Comparison of ENCODE assay signal across 1 cellular context in the genomic region with DNA sequence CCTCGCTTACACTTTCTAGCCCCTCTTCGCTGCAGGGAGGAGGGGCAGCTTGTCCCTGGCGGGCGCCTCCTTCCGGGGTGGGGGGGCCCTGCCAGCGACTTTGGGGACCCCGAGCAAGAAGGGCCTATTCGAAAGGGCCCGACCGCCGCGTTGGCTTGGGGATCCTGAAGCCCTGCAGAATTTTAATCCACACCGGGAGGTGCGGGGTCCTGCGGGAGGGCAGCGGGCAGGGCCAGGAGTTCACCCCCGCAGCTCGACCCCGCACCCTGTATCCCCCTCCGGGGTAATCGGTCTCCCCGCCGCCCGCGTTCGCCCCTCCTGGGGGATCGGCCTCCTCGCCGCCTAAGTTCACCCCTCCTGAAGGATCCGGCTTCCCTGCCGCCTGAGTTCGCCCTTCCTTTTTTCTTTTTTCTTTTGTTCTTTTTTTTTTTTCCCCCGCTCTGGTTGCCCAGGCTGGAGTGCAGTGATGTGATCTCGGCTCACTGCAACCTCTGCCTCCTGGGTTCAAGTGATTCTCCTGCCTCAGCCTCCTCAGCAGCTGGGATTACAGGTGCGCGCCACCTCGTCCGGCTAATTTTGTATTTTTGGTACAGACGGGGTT.
TF ChIP-seq lines count a peak whose summit lies in the region.

No MANE protein-coding gene starts in this region.

TF ChIP-seq in GM12878, 131 proteins besides CTCF, POLR2A, EP300 and RAD21:
- peak; percentile 23; the same call in 1 of the 2 replicates for TF ChIP-seq MTA2 (IDR thresholded peaks at IDR 0.05; ENCODE audit: low read depth)
- TF ChIP-seq, protein P1, sequence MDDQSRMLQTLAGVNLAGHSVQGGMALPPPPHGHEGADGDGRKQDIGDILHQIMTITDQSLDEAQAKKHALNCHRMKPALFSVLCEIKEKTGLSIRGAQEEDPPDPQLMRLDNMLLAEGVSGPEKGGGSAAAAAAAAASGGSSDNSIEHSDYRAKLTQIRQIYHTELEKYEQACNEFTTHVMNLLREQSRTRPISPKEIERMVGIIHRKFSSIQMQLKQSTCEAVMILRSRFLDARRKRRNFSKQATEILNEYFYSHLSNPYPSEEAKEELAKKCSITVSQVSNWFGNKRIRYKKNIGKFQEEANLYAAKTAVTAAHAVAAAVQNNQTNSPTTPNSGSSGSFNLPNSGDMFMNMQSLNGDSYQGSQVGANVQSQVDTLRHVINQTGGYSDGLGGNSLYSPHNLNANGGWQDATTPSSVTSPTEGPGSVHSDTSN (IDR thresholded peaks at IDR 0.05; ENCODE audit: insufficient replicate concordance, low read depth, low read length): no peak
- no peak for TF ChIP-seq DPF2 (IDR thresholded peaks at IDR 0.05)
- TF ChIP-seq SIX5 (IDR thresholded peaks at IDR 0.05; ENCODE audit: low read depth, low read length, severe bottlenecking): no peak
- TF ChIP-seq, protein P2, sequence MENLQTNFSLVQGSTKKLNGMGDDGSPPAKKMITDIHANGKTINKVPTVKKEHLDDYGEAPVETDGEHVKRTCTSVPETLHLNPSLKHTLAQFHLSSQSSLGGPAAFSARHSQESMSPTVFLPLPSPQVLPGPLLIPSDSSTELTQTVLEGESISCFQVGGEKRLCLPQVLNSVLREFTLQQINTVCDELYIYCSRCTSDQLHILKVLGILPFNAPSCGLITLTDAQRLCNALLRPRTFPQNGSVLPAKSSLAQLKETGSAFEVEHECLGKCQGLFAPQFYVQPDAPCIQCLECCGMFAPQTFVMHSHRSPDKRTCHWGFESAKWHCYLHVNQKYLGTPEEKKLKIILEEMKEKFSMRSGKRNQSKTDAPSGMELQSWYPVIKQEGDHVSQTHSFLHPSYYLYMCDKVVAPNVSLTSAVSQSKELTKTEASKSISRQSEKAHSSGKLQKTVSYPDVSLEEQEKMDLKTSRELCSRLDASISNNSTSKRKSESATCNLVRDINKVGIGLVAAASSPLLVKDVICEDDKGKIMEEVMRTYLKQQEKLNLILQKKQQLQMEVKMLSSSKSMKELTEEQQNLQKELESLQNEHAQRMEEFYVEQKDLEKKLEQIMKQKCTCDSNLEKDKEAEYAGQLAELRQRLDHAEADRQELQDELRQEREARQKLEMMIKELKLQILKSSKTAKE (IDR thresholded peaks at IDR 0.05; ENCODE audit: low read depth, poor library complexity, severe bottlenecking): no peak
- no peak for TF ChIP-seq SREBF1 (IDR thresholded peaks at IDR 0.05; ENCODE audit: low read length)
- TF ChIP-seq, protein P3, sequence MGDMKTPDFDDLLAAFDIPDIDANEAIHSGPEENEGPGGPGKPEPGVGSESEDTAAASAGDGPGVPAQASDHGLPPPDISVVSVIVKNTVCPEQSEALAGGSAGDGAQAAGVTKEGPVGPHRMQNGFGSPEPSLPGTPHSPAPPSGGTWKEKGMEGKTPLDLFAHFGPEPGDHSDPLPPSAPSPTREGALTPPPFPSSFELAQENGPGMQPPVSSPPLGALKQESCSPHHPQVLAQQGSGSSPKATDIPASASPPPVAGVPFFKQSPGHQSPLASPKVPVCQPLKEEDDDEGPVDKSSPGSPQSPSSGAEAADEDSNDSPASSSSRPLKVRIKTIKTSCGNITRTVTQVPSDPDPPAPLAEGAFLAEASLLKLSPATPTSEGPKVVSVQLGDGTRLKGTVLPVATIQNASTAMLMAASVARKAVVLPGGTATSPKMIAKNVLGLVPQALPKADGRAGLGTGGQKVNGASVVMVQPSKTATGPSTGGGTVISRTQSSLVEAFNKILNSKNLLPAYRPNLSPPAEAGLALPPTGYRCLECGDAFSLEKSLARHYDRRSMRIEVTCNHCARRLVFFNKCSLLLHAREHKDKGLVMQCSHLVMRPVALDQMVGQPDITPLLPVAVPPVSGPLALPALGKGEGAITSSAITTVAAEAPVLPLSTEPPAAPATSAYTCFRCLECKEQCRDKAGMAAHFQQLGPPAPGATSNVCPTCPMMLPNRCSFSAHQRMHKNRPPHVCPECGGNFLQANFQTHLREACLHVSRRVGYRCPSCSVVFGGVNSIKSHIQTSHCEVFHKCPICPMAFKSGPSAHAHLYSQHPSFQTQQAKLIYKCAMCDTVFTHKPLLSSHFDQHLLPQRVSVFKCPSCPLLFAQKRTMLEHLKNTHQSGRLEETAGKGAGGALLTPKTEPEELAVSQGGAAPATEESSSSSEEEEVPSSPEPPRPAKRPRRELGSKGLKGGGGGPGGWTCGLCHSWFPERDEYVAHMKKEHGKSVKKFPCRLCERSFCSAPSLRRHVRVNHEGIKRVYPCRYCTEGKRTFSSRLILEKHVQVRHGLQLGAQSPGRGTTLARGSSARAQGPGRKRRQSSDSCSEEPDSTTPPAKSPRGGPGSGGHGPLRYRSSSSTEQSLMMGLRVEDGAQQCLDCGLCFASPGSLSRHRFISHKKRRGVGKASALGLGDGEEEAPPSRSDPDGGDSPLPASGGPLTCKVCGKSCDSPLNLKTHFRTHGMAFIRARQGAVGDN (IDR thresholded peaks at IDR 0.05): no peak
- TF ChIP-seq SUPT20H (IDR thresholded peaks at IDR 0.05; ENCODE audit: borderline replicate concordance, control insufficient read depth, low read depth, low read length): no peak
- TF ChIP-seq MXI1 (IDR thresholded peaks at IDR 0.05; ENCODE audit: low read depth, low read length): no peak
- no peak for TF ChIP-seq ZZZ3 (IDR thresholded peaks at IDR 0.05; ENCODE audit: control insufficient read depth, insufficient read length, low read depth)
- TF ChIP-seq SMAD1 (IDR thresholded peaks at IDR 0.05; ENCODE audit: low read depth, partially characterized antibody): peak; percentile 65
- TF ChIP-seq YY1 (IDR thresholded peaks at IDR 0.05; ENCODE audit: low read depth, low read length): no peak
- TF ChIP-seq TCF3 (IDR thresholded peaks at IDR 0.05; ENCODE audit: borderline replicate concordance, insufficient read depth, low read depth, low read length): no peak
- TF ChIP-seq RFX5 (IDR thresholded peaks at IDR 0.05; ENCODE audit: low read depth, low read length): no peak
- TF ChIP-seq, protein P4, sequence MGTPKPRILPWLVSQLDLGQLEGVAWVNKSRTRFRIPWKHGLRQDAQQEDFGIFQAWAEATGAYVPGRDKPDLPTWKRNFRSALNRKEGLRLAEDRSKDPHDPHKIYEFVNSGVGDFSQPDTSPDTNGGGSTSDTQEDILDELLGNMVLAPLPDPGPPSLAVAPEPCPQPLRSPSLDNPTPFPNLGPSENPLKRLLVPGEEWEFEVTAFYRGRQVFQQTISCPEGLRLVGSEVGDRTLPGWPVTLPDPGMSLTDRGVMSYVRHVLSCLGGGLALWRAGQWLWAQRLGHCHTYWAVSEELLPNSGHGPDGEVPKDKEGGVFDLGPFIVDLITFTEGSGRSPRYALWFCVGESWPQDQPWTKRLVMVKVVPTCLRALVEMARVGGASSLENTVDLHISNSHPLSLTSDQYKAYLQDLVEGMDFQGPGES (IDR thresholded peaks at IDR 0.05): no peak
- TF ChIP-seq, protein P5, sequence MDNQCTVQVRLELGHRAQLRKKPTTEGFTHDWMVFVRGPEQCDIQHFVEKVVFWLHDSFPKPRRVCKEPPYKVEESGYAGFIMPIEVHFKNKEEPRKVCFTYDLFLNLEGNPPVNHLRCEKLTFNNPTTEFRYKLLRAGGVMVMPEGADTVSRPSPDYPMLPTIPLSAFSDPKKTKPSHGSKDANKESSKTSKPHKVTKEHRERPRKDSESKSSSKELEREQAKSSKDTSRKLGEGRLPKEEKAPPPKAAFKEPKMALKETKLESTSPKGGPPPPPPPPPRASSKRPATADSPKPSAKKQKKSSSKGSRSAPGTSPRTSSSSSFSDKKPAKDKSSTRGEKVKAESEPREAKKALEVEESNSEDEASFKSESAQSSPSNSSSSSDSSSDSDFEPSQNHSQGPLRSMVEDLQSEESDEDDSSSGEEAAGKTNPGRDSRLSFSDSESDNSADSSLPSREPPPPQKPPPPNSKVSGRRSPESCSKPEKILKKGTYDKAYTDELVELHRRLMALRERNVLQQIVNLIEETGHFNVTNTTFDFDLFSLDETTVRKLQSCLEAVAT (IDR thresholded peaks at IDR 0.05): peak; percentile 98
